Comparison of ENCODE assay signal across 6 cellular contexts in the genomic region with DNA sequence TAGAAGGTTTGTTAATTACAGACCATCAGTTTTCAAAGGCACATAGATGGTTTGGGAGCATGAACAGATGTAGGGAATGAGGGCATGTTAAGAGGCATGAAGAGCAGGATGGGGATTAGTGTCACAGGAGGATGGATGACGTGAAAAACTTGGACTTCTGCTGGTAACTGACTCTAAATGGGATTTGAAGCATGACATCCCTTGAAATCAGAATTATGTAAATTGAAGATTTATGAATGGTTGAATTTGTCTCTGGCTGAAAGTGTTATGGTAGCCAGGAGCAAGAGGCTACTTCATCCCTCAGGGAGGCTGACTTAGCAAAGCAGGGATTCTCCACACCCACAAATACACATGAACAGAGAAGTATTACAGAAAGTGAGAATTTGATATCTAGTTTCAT.
"Had no signal": no experiment of that assay in that cellular context is flagged by ENCODE, and none has a peak within 500 bp of the region (broad histone marks: within the 10 kb centered on the region; RNA-seq: fewer than 3 reads in every experiment).

No MANE protein-coding gene starts in this region.

- DNase-seq: IMR-90, KBM-7, KG1 had no signal

- H3K27ac ChIP-seq: HL-60 had no signal

- H3K4me3 ChIP-seq: K562 had no signal

- ATAC-seq: HepG2, K562 had no signal
